ENCODE assay signal across 8 cellular contexts in genomic region chr16:788399-789126, GRCh38. TPM values are rescaled to one million over a fixed set of nuclear protein-coding genes. Genes with fewer than 3 reads are reported as not detected.
A peak's percentile ranks its signal among the peaks of the same experiment; 100 is the strongest.
DNase-seq lines count a peak whose midpoint lies in the region; ATAC-seq, FAIRE-seq and TF ChIP-seq lines count a peak whose summit lies in the region.

CHTF18 (plus strand) TSS chr16:788620; CDS start chr16:788685, 65 bp downstream.

- H3K4me1 ChIP-seq in heart left ventricle: peaks cover 0 to 36% (median 17%) of the 10 kb centered on the region in 12 donors

- TF ChIP-seq CTCF in heart left ventricle (IDR thresholded peaks at IDR 0.05) (no peak), type B pancreatic cell (conservative IDR thresholded peaks at IDR 0.05) (no peak)

- DNase-seq in GM12891 (ENCODE audit: insufficient read length, low spot score) (peak; percentile 100), NCI-H1436 treated with DMSO at 0.1 percent for 48 hours (lab: John Stamatoyannopoulos, UW) (peak; percentile 26), amniotic epithelial cell (ENCODE audit: low read depth) (peak; percentile 81), heart left ventricle (peak; percentile 92 to 95 (median 93)), pons (ENCODE audit: low spot score) (peak; percentile 85), type B pancreatic cell (ENCODE audit: extremely low spot score, unreplicated experiment) (peak; percentile 97)

- peak within 1 kb of the TSS in 11 of 12 donors; percentile 52 to 87 (median 74) for H3K27ac ChIP-seq in heart left ventricle

- H3K27me3 Mint-ChIP-seq in type B pancreatic cell: no peaks in the 10 kb centered on the region

- 0 to 1% (median 1%) methylated on average over 20 to 97 of the region's 97 CpGs for WGBS in heart left ventricle, 4 donors

- no peaks in the 10 kb centered on the region for H3K9me3 Mint-ChIP-seq in type B pancreatic cell

- peaks cover 5% of the 10 kb centered on the region for H3K36me3 Mint-ChIP-seq in type B pancreatic cell

- ATAC-seq in HG02840 (IDR thresholded peaks at IDR 0.05; ENCODE audit: low FRiP score, unreplicated experiment) (peak; percentile 67), heart left ventricle (peak; percentile 89 to 96 (median 92))

- FAIRE-seq in GM12891 (lab: Jason Lieb, UNC): peak; percentile 97

- H3K27me3 ChIP-seq in heart left ventricle: no peaks in the 10 kb centered on the region

- H3K4me3 ChIP-seq in heart left ventricle: peak within 1 kb of the TSS; percentile 72 to 100 (median 94)

- TF ChIP-seq POLR2A in GM12891 (IDR thresholded peaks at IDR 0.05; ENCODE audit: low read depth, low read length) (no peak), heart left ventricle (IDR thresholded peaks at IDR 0.05) (no peak)

- peak within 1 kb of the TSS; percentile 88 for H3K4me3 Mint-ChIP-seq in type B pancreatic cell

- intact Hi-C loops in T-helper 1 cell treated with Interleukin-12 subunit alpha and Interleukin-12 subunit beta and Interleukin-4 antibody, amounts not matched to agents 30 ng/mL and 1 ng/mL, for 36 hours (cut with micrococcal nuclease): loop anchor here (1.0 to 2.0 kb wide), 2 partner anchors 19 to 182 kb away; partner anchors contain the start of gene LMF1
- intact Hi-C loops in heart left ventricle (cut with DNase I): loop anchor here in 1 of 10 donors (1.0 kb wide), 1 partner anchor 77 kb away; no protein-coding TSS in a partner anchor

- no peak within 1 kb of the TSS for H3K27ac Mint-ChIP-seq in type B pancreatic cell

- no peaks in the 10 kb centered on the region for H3K9me3 ChIP-seq in heart left ventricle

- no peaks in the 10 kb centered on the region for H3K4me1 Mint-ChIP-seq in type B pancreatic cell (ENCODE audit: unreplicated experiment)

- peaks cover 0 to 11% (median 0%) of the 10 kb centered on the region in 9 donors for H3K36me3 ChIP-seq in heart left ventricle

TF ChIP-seq in GM12891, 5 proteins besides CTCF, POLR2A, EP300 and RAD21:
- no peak for TF ChIP-seq POU2F2 (IDR thresholded peaks at IDR 0.05; ENCODE audit: low read depth, low read length)
- TF ChIP-seq SPI1 (IDR thresholded peaks at IDR 0.05; ENCODE audit: low read depth, low read length): no peak
- no peak for TF ChIP-seq TAF1 (IDR thresholded peaks at IDR 0.05; ENCODE audit: low read depth, low read length)
- no peak for TF ChIP-seq POLR2AphosphoS5 (IDR thresholded peaks at IDR 0.05; ENCODE audit: low read depth, low read length)
- TF ChIP-seq PAX5 (IDR thresholded peaks at IDR 0.05; ENCODE audit: insufficient read depth, low read length, severe bottlenecking): no peak
TF ChIP-seq in GM12891: peak in this region for 0.

RNA-seq across cellular contexts. Expression of gene CHTF18, which starts in this region (rescaled TPM):
- polyA plus RNA-seq in GM12891 (2012; ENCODE audit: low read depth, missing spikeins): 34.1 TPM
- total RNA-seq in T-helper 1 cell treated with Interleukin-12 subunit alpha and Interleukin-12 subunit beta and Interleukin-4 antibody, amounts not matched to agents 30 ng/mL and 1 ng/mL, for 36 hours: 73.0 and 79.3 TPM in 2 replicates
- total RNA-seq in heart left ventricle: 10 to 100 TPM in 2 of 9 donors, 1 to 10 TPM in 6, under 1 TPM in 1; 0.83 to 15.0 (median 4.0) TPM
- polyA plus RNA-seq in heart left ventricle: 1 to 10 TPM; 2.6 to 3.9 TPM
- total RNA-seq in type B pancreatic cell (ENCODE audit: low replicate concordance): 53.4 and 105 TPM in 2 replicates

Comparison
In these comparisons a context has a peak if more than half of its experiments do, and no peak if none do; other contexts are left out.
1. Peak in every context shown above with its lines: DNase-seq, ATAC-seq, H3K4me3 ChIP-seq and H3K27ac ChIP-seq.
2. DNase-seq: peak in every context shown above with its lines; median percentile 100 in GM12891; 97 in type B pancreatic cell; 93 in heart left ventricle; 85 in pons; 81 in amniotic epithelial cell; 26 in NCI-H1436 treated with DMSO at 0.1 percent for 48 hours.